In the genomic region with DNA sequence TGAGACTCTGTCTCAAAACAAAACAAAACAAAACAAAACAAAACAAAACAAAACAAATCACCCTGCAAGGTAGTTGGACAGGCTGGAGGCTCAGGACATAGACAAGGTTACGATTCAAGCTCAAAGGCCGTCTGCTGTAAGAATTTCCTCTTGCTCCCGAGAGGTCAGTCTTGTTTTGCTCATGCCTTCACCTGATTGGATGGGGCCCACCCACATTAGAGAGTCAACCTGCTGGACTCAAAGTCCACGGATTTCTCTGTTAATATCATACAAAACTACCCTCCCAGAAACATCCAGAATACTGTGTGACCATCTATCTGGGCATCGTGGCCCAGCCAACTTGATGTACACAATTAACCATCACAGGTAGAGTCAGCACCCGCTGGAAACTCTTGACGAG, we compare ENCODE assay signal across 7 cellular contexts.
"Had no signal": no experiment of that assay in that cellular context is flagged by ENCODE, and none has a peak within 500 bp of the region (broad histone marks: within the 10 kb centered on the region; RNA-seq: fewer than 3 reads in every experiment).

No MANE protein-coding gene starts in this region.

- ATAC-seq: HepG2 had no signal

- FAIRE-seq: HepG2, HTR-8/SVneo had no signal

- H3K4me2 ChIP-seq: KMS-11 had no signal

- DNase-seq: IMR-90, KBM-7, KG1 had no signal

- H3K9ac ChIP-seq: KMS-11 had no signal

- H3K27ac ChIP-seq: HL-60, KMS-11 had no signal
